1 cellular context compared by ENCODE assay signal in the genomic region with DNA sequence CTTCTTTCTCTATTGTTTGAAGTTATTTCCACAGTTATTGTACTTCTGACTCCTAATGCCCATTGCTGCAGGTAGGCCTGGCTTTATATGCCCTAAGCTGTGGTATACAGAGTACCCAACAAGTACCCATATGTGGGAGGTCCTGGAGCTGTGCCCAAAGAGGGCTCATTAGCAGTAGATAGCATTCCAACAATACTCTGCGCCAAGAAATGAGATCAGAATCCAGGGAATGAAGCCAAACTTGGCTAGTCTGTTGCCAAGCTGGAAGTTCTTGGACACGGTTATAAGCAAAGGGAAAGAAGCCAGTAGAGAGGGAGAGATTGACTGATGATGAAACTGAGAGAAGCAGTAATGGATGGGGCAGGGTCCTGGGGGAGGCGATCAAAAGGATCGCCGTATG.
TF ChIP-seq lines count a peak whose summit lies in the region.

No MANE protein-coding gene starts in this region.

TF ChIP-seq in WTC11, 78 proteins besides CTCF, POLR2A, EP300 and RAD21 (continued from another document):
- TF ChIP-seq, protein P1, sequence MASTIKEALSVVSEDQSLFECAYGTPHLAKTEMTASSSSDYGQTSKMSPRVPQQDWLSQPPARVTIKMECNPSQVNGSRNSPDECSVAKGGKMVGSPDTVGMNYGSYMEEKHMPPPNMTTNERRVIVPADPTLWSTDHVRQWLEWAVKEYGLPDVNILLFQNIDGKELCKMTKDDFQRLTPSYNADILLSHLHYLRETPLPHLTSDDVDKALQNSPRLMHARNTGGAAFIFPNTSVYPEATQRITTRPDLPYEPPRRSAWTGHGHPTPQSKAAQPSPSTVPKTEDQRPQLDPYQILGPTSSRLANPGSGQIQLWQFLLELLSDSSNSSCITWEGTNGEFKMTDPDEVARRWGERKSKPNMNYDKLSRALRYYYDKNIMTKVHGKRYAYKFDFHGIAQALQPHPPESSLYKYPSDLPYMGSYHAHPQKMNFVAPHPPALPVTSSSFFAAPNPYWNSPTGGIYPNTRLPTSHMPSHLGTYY (CRISPR knock-in tag; IDR thresholded peaks at IDR 0.05) = no peak
- TF ChIP-seq, protein P2, sequence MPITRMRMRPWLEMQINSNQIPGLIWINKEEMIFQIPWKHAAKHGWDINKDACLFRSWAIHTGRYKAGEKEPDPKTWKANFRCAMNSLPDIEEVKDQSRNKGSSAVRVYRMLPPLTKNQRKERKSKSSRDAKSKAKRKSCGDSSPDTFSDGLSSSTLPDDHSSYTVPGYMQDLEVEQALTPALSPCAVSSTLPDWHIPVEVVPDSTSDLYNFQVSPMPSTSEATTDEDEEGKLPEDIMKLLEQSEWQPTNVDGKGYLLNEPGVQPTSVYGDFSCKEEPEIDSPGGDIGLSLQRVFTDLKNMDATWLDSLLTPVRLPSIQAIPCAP (CRISPR knock-in tag; IDR thresholded peaks at IDR 0.05) = no peak
- no peak for TF ChIP-seq ZBTB21 (CRISPR knock-in tag; IDR thresholded peaks at IDR 0.05; ENCODE audit: borderline replicate concordance)
- no peak for TF ChIP-seq PRRX2 (CRISPR knock-in tag; IDR thresholded peaks at IDR 0.05)
- no peak for TF ChIP-seq JAZF1 (CRISPR knock-in tag; IDR thresholded peaks at IDR 0.05)
- no peak for TF ChIP-seq TEAD4 (CRISPR knock-in tag; IDR thresholded peaks at IDR 0.05)
